In genomic region chr4:113636877-113637276, GRCh38 we compare ENCODE assay signal across 9 cellular contexts.
DNase-seq lines count a peak whose midpoint lies in the region; ATAC-seq, FAIRE-seq and TF ChIP-seq lines count a peak whose summit lies in the region.
"Had no signal": no experiment of that assay in that cellular context is flagged by ENCODE, and none has a peak within 500 bp of the region (broad histone marks: within the 10 kb centered on the region; RNA-seq: fewer than 3 reads in every experiment).

No MANE protein-coding gene starts in this region.

- POLR2A ChIA-PET in endothelial cell of umbilical vein (lab: Charles Lee), result no interaction called here

- H3K4me3 Mint-ChIP-seq in Calu3 (ENCODE audit: low read depth, unreplicated experiment), result peak overlapping the region; percentile 42

- H3K4me1 ChIP-seq in endothelial cell of umbilical vein (ENCODE audit: control insufficient read depth, extremely low read depth, insufficient read depth, low read length), result peaks cover 3% of the 10 kb centered on the region

- H3K9ac ChIP-seq in SU-DHL-6 (ENCODE audit: low read length), result peak overlapping the region; percentile 21
- H3K9ac ChIP-seq in endothelial cell of umbilical vein (replicated peaks; ENCODE audit: extremely low read depth, insufficient read depth, low read length), result no peak overlapping the region

- H4K20me1 ChIP-seq in SU-DHL-6 (ENCODE audit: low read depth, low read length), result no peaks in the 10 kb centered on the region
- H4K20me1 ChIP-seq in endothelial cell of umbilical vein (replicated peaks; ENCODE audit: control insufficient read depth, extremely low read depth, insufficient read depth, low read length), result peaks cover 2% of the 10 kb centered on the region

- CTCF ChIA-PET in Calu3 (lab: Charles Lee) (interaction anchor here (1.1 kb wide), 1 partner anchor 89 kb away, joined by 5 read pairs; no protein-coding TSS in a partner anchor), endothelial cell of umbilical vein (lab: Charles Lee) (no interaction called here)

- H2AFZ ChIP-seq in SU-DHL-6 (ENCODE audit: low read depth, low read length, severe bottlenecking) (no peak overlapping the region), endothelial cell of umbilical vein (ENCODE audit: low read depth, low read length) (no peak overlapping the region)

- intact Hi-C loops in Calu3 (cut with micrococcal nuclease; ENCODE audit: unreplicated experiment) (loop anchor here (2.0 to 5.0 kb wide), 3 partner anchors 35 to 120 kb away; no protein-coding TSS in a partner anchor), endothelial cell of umbilical vein (cut with micrococcal nuclease) (no loop called here)

- H3K9me3 Mint-ChIP-seq in Calu3 (ENCODE audit: low read depth, unreplicated experiment), result peaks cover 3% of the 10 kb centered on the region

- peak overlapping the region; percentile 87 for H3K27ac ChIP-seq in SU-DHL-6 (ENCODE audit: low read depth, low read length)
- no peak overlapping the region for H3K27ac ChIP-seq in endothelial cell of umbilical vein (ENCODE audit: insufficient read depth, low read depth, low read length)

- H3K9me3 ChIP-seq in SU-DHL-6 (ENCODE audit: insufficient read depth, low read length), result no peaks in the 10 kb centered on the region
- no peaks in the 10 kb centered on the region for H3K9me3 ChIP-seq in endothelial cell of umbilical vein (replicated peaks; ENCODE audit: control insufficient read depth, insufficient read depth, low read length)

- H3K4me1 Mint-ChIP-seq in Calu3 (ENCODE audit: low read depth, unreplicated experiment), result peaks cover 63% of the 10 kb centered on the region

- no peaks in the 10 kb centered on the region for H3K9me2 ChIP-seq in SU-DHL-6 (replicated peaks; ENCODE audit: insufficient read depth, low read length)

- no peaks in the 10 kb centered on the region for H3K27me3 Mint-ChIP-seq in Calu3 (ENCODE audit: unreplicated experiment)

- FAIRE-seq in endothelial cell of umbilical vein (lab: Jason Lieb, UNC), result no peak
- FAIRE-seq: H1 had no signal

- peak; percentile 18 for ATAC-seq in HG02870 (IDR thresholded peaks at IDR 0.05; ENCODE audit: unreplicated experiment)
- no peak for ATAC-seq in HG02970 (IDR thresholded peaks at IDR 0.05; ENCODE audit: low FRiP score, unreplicated experiment)

- H3K27me3 ChIP-seq in SU-DHL-6 (ENCODE audit: low read length) (no peaks in the 10 kb centered on the region), endothelial cell of umbilical vein (ENCODE audit: control insufficient read depth in 2 of 2, insufficient read depth in 2 of 2, low read length in 2 of 2) (no peaks in the 10 kb centered on the region)

- H3K4me2 ChIP-seq in SU-DHL-6 (ENCODE audit: low read depth, low read length, poor library complexity, severe bottlenecking), result peak overlapping the region; percentile 66
- H3K4me2 ChIP-seq in endothelial cell of umbilical vein (ENCODE audit: insufficient read depth, low read length), result no peak overlapping the region

- BruUV-seq in Calu3 (replicated peaks; lab: Mats Ljungman, UMichigan) (no TSS peak), endothelial cell of umbilical vein (replicated peaks; lab: Mats Ljungman, UMichigan) (no TSS peak)

- DNase-seq in Calu3 (peak; percentile 25), endothelial cell of umbilical vein (ENCODE audit: low read depth, low spot score) (no peak), DMS53 (lab: John Stamatoyannopoulos, UW) (no peak), erythroblast (lab: John Stamatoyannopoulos, UW) (no peak), NCI-H1436 treated with DMSO at 0.1 percent for 48 hours (lab: John Stamatoyannopoulos, UW) (no peak)

- dilution Hi-C loops in endothelial cell of umbilical vein (cut with MboI; ENCODE audit: extremely low pct_ligation_motif_present, low sequenced_read_pairs), result no loop called here

- H3K36me3 Mint-ChIP-seq in Calu3 (ENCODE audit: insufficient read depth, unreplicated experiment), result peaks cover 7% of the 10 kb centered on the region

- H3K36me3 ChIP-seq in SU-DHL-6 (ENCODE audit: low read length) (no peaks in the 10 kb centered on the region), endothelial cell of umbilical vein (ENCODE audit: control insufficient read depth in 2 of 2, extremely low read depth in 1 of 2, insufficient read depth in 2 of 2, low read length in 2 of 2) (no peaks in the 10 kb centered on the region)

- H3K79me2 ChIP-seq in SU-DHL-6 (ENCODE audit: insufficient read depth, low read length), result peaks cover 5% of the 10 kb centered on the region; the same call in 1 of the 2 replicates
- no peaks in the 10 kb centered on the region for H3K79me2 ChIP-seq in endothelial cell of umbilical vein (ENCODE audit: control insufficient read depth, insufficient read depth, low read length)

- TF ChIP-seq POLR2A in endothelial cell of umbilical vein (IDR thresholded peaks at IDR 0.05; ENCODE audit: low read depth, low read length) (no peak), erythroblast (IDR thresholded peaks at IDR 0.05; ENCODE audit: low read length) (no peak)

- H3K4me3 ChIP-seq in SU-DHL-6 (ENCODE audit: insufficient read depth, low read length, poor library complexity, severe bottlenecking) (peak overlapping the region; percentile 39), endothelial cell of umbilical vein (replicated peaks in 1 of 3; ENCODE audit: insufficient read depth in 1 of 3, low read depth in 1 of 3, low read length in 3 of 3) (no peak overlapping the region)

- H3K27ac Mint-ChIP-seq in Calu3 (ENCODE audit: unreplicated experiment), result peak overlapping the region; percentile 45

- TF ChIP-seq CTCF in Calu3 (IDR thresholded peaks at IDR 0.05; ENCODE audit: unreplicated experiment) (no peak), SU-DHL-6 (IDR thresholded peaks at IDR 0.05; ENCODE audit: insufficient read depth, low read length, poor library complexity, severe bottlenecking) (no peak), endothelial cell of umbilical vein (IDR thresholded peaks at IDR 0.05; ENCODE audit: extremely low read depth in 1 of 2, insufficient read depth in 1 of 2, low read depth in 1 of 2, low read length in 2 of 2) (no peak)

- peaks cover 33% of the 10 kb centered on the region for H3F3A ChIP-seq in SU-DHL-6 (ENCODE audit: insufficient read depth)

- H3K9me1 ChIP-seq in endothelial cell of umbilical vein (replicated peaks; ENCODE audit: control insufficient read depth, extremely low read depth, insufficient read depth, low read length), result no peaks in the 10 kb centered on the region

TF ChIP-seq in endothelial cell of umbilical vein, 7 proteins besides CTCF, POLR2A, EP300 and RAD21:
- TF ChIP-seq GATA2 (IDR thresholded peaks at IDR 0.05; ENCODE audit: insufficient read depth, insufficient read length, low read depth, low read length), result peak; percentile 43
- no peak for TF ChIP-seq POLR2AphosphoS5 (IDR thresholded peaks at IDR 0.05; ENCODE audit: insufficient read depth, low read depth, low read length)
- no peak for TF ChIP-seq JUN (IDR thresholded peaks at IDR 0.05; ENCODE audit: borderline replicate concordance, insufficient read depth, insufficient read length, low read depth)
- no peak for TF ChIP-seq MYC (IDR thresholded peaks at IDR 0.05; ENCODE audit: low read depth, low read length)
